Comparison of ENCODE assay signal across 17 cellular contexts in the genomic region with DNA sequence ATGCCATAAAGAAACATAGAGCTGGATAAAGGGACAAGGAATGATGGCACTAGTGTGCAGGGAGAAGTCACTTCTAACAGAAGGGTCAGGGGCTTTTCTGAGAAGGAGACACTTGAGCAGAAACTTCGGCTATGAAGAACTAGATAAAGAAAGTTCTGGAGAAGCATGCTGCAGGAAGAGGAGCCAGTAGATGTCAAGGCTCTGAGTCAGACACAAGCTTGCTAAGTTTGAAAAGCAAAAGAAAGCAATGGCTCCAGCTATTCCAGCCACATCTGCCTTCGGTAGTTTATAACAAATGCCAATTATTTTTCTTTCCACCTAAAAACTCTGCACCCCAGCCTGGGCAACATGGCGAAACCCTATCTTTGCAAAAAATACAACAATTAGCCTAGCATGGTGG. TPM values are rescaled to one million over a fixed set of nuclear protein-coding genes. Genes with fewer than 3 reads are reported as not detected.
A peak's percentile ranks its signal among the peaks of the same experiment; 100 is the strongest.
DNase-seq lines count a peak whose midpoint lies in the region; TF ChIP-seq lines count a peak whose summit lies in the region.
"Had no signal": no experiment of that assay in that cellular context is flagged by ENCODE, and none has a peak within 500 bp of the region (broad histone marks: within the 10 kb centered on the region; RNA-seq: fewer than 3 reads in every experiment).

No MANE protein-coding gene starts in this region.

- H3K4me3 Mint-ChIP-seq in HFFc6, result peak overlapping the region; percentile 59
- H3K4me3 Mint-ChIP-seq: activated naive CD4-positive, alpha-beta T cell treated with anti-CD3 and anti-CD28 coated beads, Interleukin-2, amount 50 U/mL, for 24 hours; activated T-cell treated with anti-CD3 and anti-CD28 coated beads, Interleukin-2, amount 50 U/mL, for 72 hours; brain had no signal

- no peaks in the 10 kb centered on the region for H3K9me3 ChIP-seq in smooth muscle cell (replicated peaks; ENCODE audit: low read depth)
- H3K9me3 ChIP-seq: BLaER1, thyroid gland had no signal

- DNase-seq in HFFc6 (peak; percentile 68), amniotic stem cell (lab: John Stamatoyannopoulos, UW) (peak; percentile 20), fibroblast of peridontal ligament (ENCODE audit: extremely low read depth) (peak; percentile 71), smooth muscle cell (lab: John Stamatoyannopoulos, UW; ENCODE audit: unreplicated experiment) (no peak), NCI-H2196 (lab: John Stamatoyannopoulos, UW; ENCODE audit: unreplicated experiment) (no peak), NCI-H526 treated with DMSO at 0.1 percent for 48 hours (lab: John Stamatoyannopoulos, UW) (no peak)
- no peak for DNase-seq in stimulated activated CD4-positive, alpha-beta T cell treated with anti-CD3 and anti-CD28 coated beads, Interleukin-4, amount 100 ng/mL, for 1 hour
- DNase-seq: occipital lobe; stimulated activated CD4-positive, alpha-beta T cell treated with anti-CD3 and anti-CD28 coated beads, Interleukin-15, amount 100 ng/mL, for 24 hours; stimulated activated naive CD4-positive, alpha-beta T cell; T-helper 9 cell; thyroid gland had no signal

- no peak for TF ChIP-seq CTCF in HFFc6 (IDR thresholded peaks at IDR 0.05)
- TF ChIP-seq CTCF in smooth muscle cell (IDR thresholded peaks at IDR 0.05; ENCODE audit: borderline replicate concordance, insufficient read depth, poor library complexity, severe bottlenecking), result no peak

- no peaks in the 10 kb centered on the region for H3K36me3 ChIP-seq in smooth muscle cell (ENCODE audit: low read depth)
- H3K36me3 ChIP-seq: BLaER1 had no signal

- peak overlapping the region; percentile 34 for H3K27ac Mint-ChIP-seq in HFFc6
- H3K27ac Mint-ChIP-seq: activated naive CD4-positive, alpha-beta T cell treated with anti-CD3 and anti-CD28 coated beads, Interleukin-2, amount 50 U/mL, for 24 hours; activated T-cell treated with anti-CD3 and anti-CD28 coated beads, Interleukin-2, amount 50 U/mL, for 72 hours; brain had no signal

- no peaks in the 10 kb centered on the region for H3K79me2 ChIP-seq in smooth muscle cell (ENCODE audit: low read depth)

- H3K4me2 ChIP-seq in smooth muscle cell, result peak overlapping the region; percentile 66
- H3K4me2 ChIP-seq: BLaER1 had no signal

- H3K4me3 ChIP-seq in smooth muscle cell, result no peak overlapping the region
- H3K4me3 ChIP-seq: BLaER1, SK-N-MC, thyroid gland had no signal

- peaks cover 3% of the 10 kb centered on the region; the same call in 1 of the 2 replicates for H3K36me3 Mint-ChIP-seq in HFFc6 (ENCODE audit: low read depth)

- H3K9me3 Mint-ChIP-seq in HFFc6, result no peaks in the 10 kb centered on the region
- H3K9me3 Mint-ChIP-seq: activated naive CD4-positive, alpha-beta T cell treated with anti-CD3 and anti-CD28 coated beads, Interleukin-2, amount 50 U/mL, for 24 hours; activated T-cell treated with anti-CD3 and anti-CD28 coated beads, Interleukin-2, amount 50 U/mL, for 72 hours; brain had no signal

- no peaks in the 10 kb centered on the region for H3K27me3 ChIP-seq in smooth muscle cell (ENCODE audit: low read depth)
- H3K27me3 ChIP-seq: BLaER1, thyroid gland had no signal

- no peaks in the 10 kb centered on the region; the same call in 1 of the 2 replicates for H3K27me3 Mint-ChIP-seq in HFFc6 (ENCODE audit: insufficient read depth)
- H3K27me3 Mint-ChIP-seq: activated naive CD4-positive, alpha-beta T cell treated with anti-CD3 and anti-CD28 coated beads, Interleukin-2, amount 50 U/mL, for 24 hours; brain had no signal

- peak overlapping the region; percentile 77 for H2AFZ ChIP-seq in smooth muscle cell (ENCODE audit: low read depth)

- peaks cover 80% of the 10 kb centered on the region for H3K4me1 Mint-ChIP-seq in HFFc6 (ENCODE audit: low read depth)
- H3K4me1 Mint-ChIP-seq: activated naive CD4-positive, alpha-beta T cell treated with anti-CD3 and anti-CD28 coated beads, Interleukin-2, amount 50 U/mL, for 24 hours; brain had no signal

- peak overlapping the region; percentile 45 for H3K27ac ChIP-seq in smooth muscle cell (ENCODE audit: low read depth)
- H3K27ac ChIP-seq: BLaER1, SK-N-MC, thyroid gland had no signal

- 53% methylated on average over 3 of the region's 3 CpGs for WGBS in smooth muscle cell (ENCODE audit: low lambda C conversion rate)

- H3K9ac ChIP-seq in smooth muscle cell (ENCODE audit: low read depth), result peak overlapping the region; percentile 35
- H3K9ac ChIP-seq: BLaER1 had no signal

- H3K4me1 ChIP-seq in smooth muscle cell (ENCODE audit: low read depth), result no peaks in the 10 kb centered on the region
- H3K4me1 ChIP-seq: BLaER1, thyroid gland had no signal

- H3F3A ChIP-seq in smooth muscle cell (ENCODE audit: low read depth), result no peaks in the 10 kb centered on the region

- H4K20me1 ChIP-seq in smooth muscle cell (ENCODE audit: low read depth), result no peaks in the 10 kb centered on the region
- H4K20me1 ChIP-seq: BLaER1 had no signal

RNA-seq across cellular contexts. Expression of gene NUDT6, which starts 7.5 kb away (rescaled TPM):
- total RNA-seq in HFFc6 (2021; fragmentation: NEBNext Ultra II Directional; extraction: Animal tissue kit (Norgen Biotek cat#: 25700)), result 1 to 10 TPM; 1.9 to 4.4 (median 3.5) TPM
- total RNA-seq in smooth muscle cell, result 4.1 and 24.6 TPM in 2 replicates
- 6.2 and 7.0 TPM in 2 replicates for polyA plus RNA-seq in smooth muscle cell

Comparison
In these comparisons a context has a peak if more than half of its experiments do, and no peak if none do; other contexts are left out.
1. DNase-seq: peak in HFFc6 (single experiment), amniotic stem cell (single experiment) and fibroblast of peridontal ligament (single experiment); none in smooth muscle cell (single experiment), stimulated activated CD4-positive, alpha-beta T cell treated with anti-CD3 and anti-CD28 coated beads, Interleukin-4, amount 100 ng/mL, for 1 hour (single experiment), NCI-H2196 (single experiment) and NCI-H526 treated with DMSO at 0.1 percent for 48 hours (single experiment).